Comparison of ENCODE assay signal across 1 cellular context in genomic region chr4:87410157-87410556, GRCh38.
TF ChIP-seq lines count a peak whose summit lies in the region.

No MANE protein-coding gene starts in this region.

TF ChIP-seq in A549, 52 proteins besides CTCF, POLR2A, EP300 and RAD21 (continued from another document):
- no peak for TF ChIP-seq MAFK (IDR thresholded peaks at IDR 0.05; ENCODE audit: partially characterized antibody)
- no peak for TF ChIP-seq TP53 (CRISPR knock-in tag; IDR thresholded peaks at IDR 0.05)
- no peak for TF ChIP-seq ELK1 (IDR thresholded peaks at IDR 0.05; ENCODE audit: low read depth, low read length)
- no peak for TF ChIP-seq CBX2 (IDR thresholded peaks at IDR 0.05; ENCODE audit: borderline replicate concordance, low read depth)
- TF ChIP-seq ZNF302 (CRISPR knock-in tag; IDR thresholded peaks at IDR 0.05): no peak
- no peak for TF ChIP-seq HMGXB4 (CRISPR knock-in tag; IDR thresholded peaks at IDR 0.05; ENCODE audit: borderline replicate concordance)
- TF ChIP-seq ZSCAN20 (CRISPR knock-in tag; IDR thresholded peaks at IDR 0.05): no peak
- no peak for TF ChIP-seq HOXB13 (CRISPR knock-in tag; IDR thresholded peaks at IDR 0.05; ENCODE audit: low read depth)
- no peak for TF ChIP-seq ZFP36 (IDR thresholded peaks at IDR 0.05; ENCODE audit: borderline replicate concordance, partially characterized antibody)
- TF ChIP-seq USF2 (IDR thresholded peaks at IDR 0.05): no peak
- no peak for TF ChIP-seq JUN (IDR thresholded peaks at IDR 0.05)
